20 cellular contexts compared by ENCODE assay signal in genomic region chr15:67335534-67336222, GRCh38.
DNase-seq lines count a peak whose midpoint lies in the region; ATAC-seq and TF ChIP-seq lines count a peak whose summit lies in the region.
"Had no signal": no experiment of that assay in that cellular context is flagged by ENCODE, and none has a peak within 500 bp of the region (broad histone marks: within the 10 kb centered on the region; RNA-seq: fewer than 3 reads in every experiment).

No MANE protein-coding gene starts in this region.

- DNase-seq in Daoy (ENCODE audit: low read depth) (peak; percentile 4), HT-29 (ENCODE audit: low spot score) (peak; percentile 14), RWPE2 (ENCODE audit: low spot score) (no peak), NCI-H510A treated with DMSO at 0.1 percent for 48 hours (lab: John Stamatoyannopoulos, UW) (no peak)
- no peak for DNase-seq in activated naive CD4-positive, alpha-beta T cell treated with anti-CD3 and anti-CD28 coated beads, Interleukin-2, amount 50 U/mL, for 72 hours (ENCODE audit: low spot score in 2 of 2)
- DNase-seq: Caco-2; DMS153; EL; MV-4-11; NCI-H1417 treated with DMSO at 0.1 percent for 48 hours; NCI-H2029 treated with DMSO at 0.1 percent for 48 hours; NCI-H524 treated with DMSO at 0.1 percent for 48 hours; NK-92 treated with Interleukin-12 subunit alpha and Interleukin-12 subunit beta, amount 100 ng/mL, for 24 hours had no signal

- H3K27ac Mint-ChIP-seq in activated naive CD4-positive, alpha-beta T cell treated with anti-CD3 and anti-CD28 coated beads, Interleukin-2, amount 50 U/mL, for 72 hours = no peak overlapping the region
- H3K27ac Mint-ChIP-seq: B cell; CD4-positive, CD25-positive, alpha-beta regulatory T cell; GM23338; IgD-negative memory B cell had no signal

- ATAC-seq in RWPE2 (ENCODE audit: low read depth) (peak; percentile 59; the same call in 1 of the 3 replicates), esophagus mucosa (peak; percentile 46), HG03520 (IDR thresholded peaks at IDR 0.05; ENCODE audit: unreplicated experiment) (no peak)
- no peak for ATAC-seq in activated naive CD4-positive, alpha-beta T cell treated with anti-CD3 and anti-CD28 coated beads, Interleukin-2, amount 50 U/mL, for 72 hours
- ATAC-seq: GM23338 had no signal

- H3K36me3 ChIP-seq in RWPE2 (ENCODE audit: low read depth) = no peaks in the 10 kb centered on the region
- H3K36me3 ChIP-seq: SJSA1 had no signal

- no peaks in the 10 kb centered on the region for H3K9me3 Mint-ChIP-seq in activated naive CD4-positive, alpha-beta T cell treated with anti-CD3 and anti-CD28 coated beads, Interleukin-2, amount 50 U/mL, for 72 hours
- H3K9me3 Mint-ChIP-seq: CD4-positive, CD25-positive, alpha-beta regulatory T cell; GM23338; IgD-negative memory B cell had no signal

- TF ChIP-seq CTCF in RWPE2 (IDR thresholded peaks at IDR 0.05; ENCODE audit: poor library complexity, severe bottlenecking) = no peak

- H3K9me3 ChIP-seq in RWPE2 (ENCODE audit: severe bottlenecking) = no peaks in the 10 kb centered on the region
- H3K9me3 ChIP-seq: Caco-2, SJSA1 had no signal

- H3K4me3 ChIP-seq in RWPE2 (ENCODE audit: severe bottlenecking) = no peak overlapping the region
- H3K4me3 ChIP-seq: GM23338, SJSA1 had no signal

- H3K36me3 Mint-ChIP-seq in activated naive CD4-positive, alpha-beta T cell treated with anti-CD3 and anti-CD28 coated beads, Interleukin-2, amount 50 U/mL, for 72 hours = no peaks in the 10 kb centered on the region
- H3K36me3 Mint-ChIP-seq: CD4-positive, CD25-positive, alpha-beta regulatory T cell; IgD-negative memory B cell had no signal

- no peaks in the 10 kb centered on the region for H3K4me1 ChIP-seq in RWPE2 (ENCODE audit: insufficient read depth, poor library complexity, severe bottlenecking)
- H3K4me1 ChIP-seq: Caco-2, SJSA1 had no signal

- H3K27me3 ChIP-seq in RWPE2 (ENCODE audit: insufficient read depth, poor library complexity, severe bottlenecking) = no peaks in the 10 kb centered on the region
- H3K27me3 ChIP-seq: SJSA1 had no signal

- no peak overlapping the region for H3K27ac ChIP-seq in RWPE2 (ENCODE audit: poor library complexity, severe bottlenecking)
- H3K27ac ChIP-seq: SJSA1 had no signal

Comparison
In these comparisons a context has a peak if more than half of its experiments do, and no peak if none do; other contexts are left out.
1. DNase-seq: peak in Daoy (single experiment) and HT-29 (single experiment); none in RWPE2 (single experiment), NCI-H510A treated with DMSO at 0.1 percent for 48 hours (single experiment) and activated naive CD4-positive, alpha-beta T cell treated with anti-CD3 and anti-CD28 coated beads, Interleukin-2, amount 50 U/mL, for 72 hours (0 of 2).
2. ATAC-seq: peak in RWPE2 (single experiment) and esophagus mucosa (single experiment); none in HG03520 (single experiment) and activated naive CD4-positive, alpha-beta T cell treated with anti-CD3 and anti-CD28 coated beads, Interleukin-2, amount 50 U/mL, for 72 hours (0 of 2).